ENCODE assay signal across 8 cellular contexts in the genomic region with DNA sequence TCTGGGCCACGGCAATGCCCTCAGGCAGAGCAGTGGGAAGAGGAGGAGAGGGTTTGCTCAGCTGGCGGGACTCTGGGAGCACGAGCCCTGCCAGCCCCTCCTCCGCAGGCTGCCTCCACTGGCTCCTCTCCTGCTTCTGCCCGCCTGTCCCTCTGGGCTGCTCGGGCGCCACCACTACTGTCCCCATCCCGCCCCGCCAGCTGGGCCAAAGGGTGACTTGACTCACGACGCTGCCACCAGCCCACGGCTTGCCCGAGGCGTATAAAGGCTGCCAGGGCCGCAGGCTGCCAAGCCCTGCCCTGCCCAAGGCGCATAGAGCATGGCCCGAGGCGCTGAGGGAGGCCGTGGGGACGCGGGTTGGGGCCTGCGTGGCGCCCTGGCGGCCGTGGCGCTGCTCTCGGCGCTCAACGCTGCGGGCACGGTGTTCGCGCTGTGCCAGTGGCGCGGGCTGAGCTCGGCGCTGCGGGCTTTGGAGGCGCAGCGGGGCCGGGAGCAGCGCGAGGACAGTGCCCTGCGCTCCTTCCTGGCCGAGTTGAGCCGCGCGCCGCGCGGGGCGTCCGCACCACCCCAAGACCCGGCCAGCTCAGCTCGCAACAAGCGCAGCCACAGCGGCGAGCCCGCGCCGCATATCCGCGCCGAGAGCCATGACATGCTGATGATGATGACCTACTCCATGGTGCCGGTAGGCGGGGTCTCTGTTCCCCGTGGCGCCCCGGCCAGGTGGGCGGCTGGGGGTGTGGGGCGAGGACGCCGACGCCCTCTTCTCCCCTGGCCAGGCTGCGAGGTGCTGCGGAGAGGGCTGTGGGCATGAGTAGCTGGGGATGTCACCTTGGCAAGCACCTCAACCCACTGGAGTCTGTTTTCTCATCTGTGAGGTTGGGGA. TPM values are rescaled to one million over a fixed set of nuclear protein-coding genes. Genes with fewer than 3 reads are reported as not detected.
DNase-seq lines count a peak whose midpoint lies in the region; FAIRE-seq and TF ChIP-seq lines count a peak whose summit lies in the region.

A gene (plus strand): TSS at position 290 of the 883 bp plus-strand sequence. CDS start 30 bp downstream, at position 320.

- no peaks in the 10 kb centered on the region for H3K4me1 Mint-ChIP-seq in dendritic cell treated with granulocyte-macrophage colony-stimulating factor and Interleukin-4, amounts not matched to agents 40 ng/mL and 50 ng/mL, for 4 days (ENCODE audit: low read depth)

- TF ChIP-seq POLR2A in lower leg skin (IDR thresholded peaks at IDR 0.05) (no peak), testis (IDR thresholded peaks at IDR 0.05) (no peak)

- FAIRE-seq in urothelium cell line (lab: Jason Lieb, UNC) = no peak

- intact Hi-C loops in dendritic cell treated with granulocyte-macrophage colony-stimulating factor and Interleukin-4, amounts not matched to agents 40 ng/mL and 50 ng/mL, for 4 days (cut with micrococcal nuclease) = no loop called here
- intact Hi-C loops in lower leg skin (cut with DNase I; ENCODE audit: low total_unique reads) = no loop called here
- intact Hi-C loops in testis (cut with DNase I; ENCODE audit: low total_unique reads) = no loop called here

- no peaks in the 10 kb centered on the region for H3K27me3 ChIP-seq in testis

- no peak within 1 kb of the TSS for H3K27ac ChIP-seq in testis

- TF ChIP-seq CTCF in lower leg skin (IDR thresholded peaks at IDR 0.05) (no peak), testis (IDR thresholded peaks at IDR 0.05) (no peak)

- H3K9me3 Mint-ChIP-seq in dendritic cell treated with granulocyte-macrophage colony-stimulating factor and Interleukin-4, amounts not matched to agents 40 ng/mL and 50 ng/mL, for 4 days = no peaks in the 10 kb centered on the region

- no peaks in the 10 kb centered on the region for H3K36me3 ChIP-seq in testis (ENCODE audit: low read depth, missing control alignments)

- 4 to 6% methylated on average over 25 to 57 of the region's 76 CpGs for WGBS in lower leg skin, 2 donors
- 33 to 40% methylated on average over 5 to 52 of the region's 76 CpGs for WGBS in testis, 2 donors

- no peak within 1 kb of the TSS for H3K27ac Mint-ChIP-seq in dendritic cell treated with granulocyte-macrophage colony-stimulating factor and Interleukin-4, amounts not matched to agents 40 ng/mL and 50 ng/mL, for 4 days

- H3K27me3 Mint-ChIP-seq in dendritic cell treated with granulocyte-macrophage colony-stimulating factor and Interleukin-4, amounts not matched to agents 40 ng/mL and 50 ng/mL, for 4 days = peaks cover 44% of the 10 kb centered on the region

- peaks cover 11% of the 10 kb centered on the region for H3K4me1 ChIP-seq in testis

- DNase-seq in NCI-H2227 (lab: John Stamatoyannopoulos, UW; ENCODE audit: unreplicated experiment) (peak; percentile 36), NCI-H2227 treated with DMSO at 0.1 percent for 48 hours (lab: John Stamatoyannopoulos, UW) (no peak), lower leg skin (ENCODE audit: low spot score in 2 of 2) (peak in 1 of 2 donors; percentile 87), testis (no peak), NCI-H1930 (lab: John Stamatoyannopoulos, UW) (no peak), DMS79 (lab: John Stamatoyannopoulos, UW) (no peak), urothelium cell line (ENCODE audit: low spot score) (no peak)

- peak within 1 kb of the TSS; percentile 54 for H3K4me3 Mint-ChIP-seq in dendritic cell treated with granulocyte-macrophage colony-stimulating factor and Interleukin-4, amounts not matched to agents 40 ng/mL and 50 ng/mL, for 4 days

- no peaks in the 10 kb centered on the region for H3K36me3 Mint-ChIP-seq in dendritic cell treated with granulocyte-macrophage colony-stimulating factor and Interleukin-4, amounts not matched to agents 40 ng/mL and 50 ng/mL, for 4 days (ENCODE audit: low read depth)

- H3K4me3 ChIP-seq in lower leg skin (ENCODE audit: low read depth, poor library complexity, severe bottlenecking) (peak within 1 kb of the TSS; percentile 4), testis (peak within 1 kb of the TSS; percentile 13 to 41)

- no peaks in the 10 kb centered on the region for H3K9me3 ChIP-seq in testis

RNA-seq across cellular contexts. Expression of the gene that starts here (rescaled TPM):
- total RNA-seq in lower leg skin (1 to 10 TPM; 3.7 to 9.4 (median 4.9) TPM), testis (1 to 10 TPM in 1 of 2 donors, under 1 TPM in 1; 0.37 to 1.3 TPM)
- polyA plus RNA-seq in testis (ENCODE audit: insufficient read depth, low read depth, low replicate concordance) = 0.61 TPM
